ENCODE assay signal across 1 cellular context in the genomic region with DNA sequence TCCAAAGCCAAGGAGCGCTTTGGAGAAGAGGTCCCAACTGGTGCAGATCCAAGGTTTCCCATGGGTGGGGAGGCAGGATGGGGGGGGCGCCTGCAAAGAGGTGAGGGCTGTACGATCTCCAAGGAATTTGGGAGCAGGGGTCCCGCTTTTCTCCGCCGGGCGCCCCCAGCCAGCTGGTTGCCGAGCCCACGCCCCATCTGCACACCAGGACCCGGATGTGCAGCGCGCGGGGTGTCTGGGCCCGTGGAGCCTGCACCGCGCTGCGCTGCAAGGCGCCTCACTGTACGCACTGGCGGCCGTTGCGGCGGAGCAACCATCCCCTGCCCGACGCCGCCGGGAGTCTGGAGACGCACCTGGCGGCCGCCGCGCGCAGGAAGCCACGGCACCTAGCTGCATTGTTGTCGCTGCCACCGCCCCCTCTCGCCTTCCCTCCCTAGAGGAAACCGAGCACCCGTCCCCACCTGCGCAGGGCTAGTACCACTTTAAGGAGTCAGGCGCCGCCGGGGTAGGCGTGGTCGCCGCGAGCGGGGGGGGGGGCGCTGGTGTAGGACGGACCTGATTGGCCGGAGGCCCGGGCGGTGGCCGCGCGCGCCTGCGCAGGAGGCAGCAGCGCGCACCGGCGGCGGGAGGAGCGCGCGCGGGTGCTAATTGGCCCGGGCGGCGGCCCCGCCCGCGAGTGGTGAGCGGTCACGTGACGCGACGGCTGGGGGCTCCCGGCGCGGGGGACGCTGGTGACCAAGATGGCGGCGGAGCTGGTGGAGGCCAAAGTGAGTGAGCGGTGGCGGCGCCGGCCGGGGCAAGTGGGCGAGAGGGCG.
TF ChIP-seq lines count a peak whose summit lies in the region.

A gene with protein sequence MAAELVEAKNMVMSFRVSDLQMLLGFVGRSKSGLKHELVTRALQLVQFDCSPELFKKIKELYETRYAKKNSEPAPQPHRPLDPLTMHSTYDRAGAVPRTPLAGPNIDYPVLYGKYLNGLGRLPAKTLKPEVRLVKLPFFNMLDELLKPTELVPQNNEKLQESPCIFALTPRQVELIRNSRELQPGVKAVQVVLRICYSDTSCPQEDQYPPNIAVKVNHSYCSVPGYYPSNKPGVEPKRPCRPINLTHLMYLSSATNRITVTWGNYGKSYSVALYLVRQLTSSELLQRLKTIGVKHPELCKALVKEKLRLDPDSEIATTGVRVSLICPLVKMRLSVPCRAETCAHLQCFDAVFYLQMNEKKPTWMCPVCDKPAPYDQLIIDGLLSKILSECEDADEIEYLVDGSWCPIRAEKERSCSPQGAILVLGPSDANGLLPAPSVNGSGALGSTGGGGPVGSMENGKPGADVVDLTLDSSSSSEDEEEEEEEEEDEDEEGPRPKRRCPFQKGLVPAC (plus strand): TSS at position 716 of the 815 bp plus-strand sequence. CDS start 25 bp downstream, at position 741.

TF ChIP-seq in K562, 482 proteins besides CTCF, POLR2A, EP300 and RAD21 (continued from another document and continues in another):
- TF ChIP-seq, protein P1, sequence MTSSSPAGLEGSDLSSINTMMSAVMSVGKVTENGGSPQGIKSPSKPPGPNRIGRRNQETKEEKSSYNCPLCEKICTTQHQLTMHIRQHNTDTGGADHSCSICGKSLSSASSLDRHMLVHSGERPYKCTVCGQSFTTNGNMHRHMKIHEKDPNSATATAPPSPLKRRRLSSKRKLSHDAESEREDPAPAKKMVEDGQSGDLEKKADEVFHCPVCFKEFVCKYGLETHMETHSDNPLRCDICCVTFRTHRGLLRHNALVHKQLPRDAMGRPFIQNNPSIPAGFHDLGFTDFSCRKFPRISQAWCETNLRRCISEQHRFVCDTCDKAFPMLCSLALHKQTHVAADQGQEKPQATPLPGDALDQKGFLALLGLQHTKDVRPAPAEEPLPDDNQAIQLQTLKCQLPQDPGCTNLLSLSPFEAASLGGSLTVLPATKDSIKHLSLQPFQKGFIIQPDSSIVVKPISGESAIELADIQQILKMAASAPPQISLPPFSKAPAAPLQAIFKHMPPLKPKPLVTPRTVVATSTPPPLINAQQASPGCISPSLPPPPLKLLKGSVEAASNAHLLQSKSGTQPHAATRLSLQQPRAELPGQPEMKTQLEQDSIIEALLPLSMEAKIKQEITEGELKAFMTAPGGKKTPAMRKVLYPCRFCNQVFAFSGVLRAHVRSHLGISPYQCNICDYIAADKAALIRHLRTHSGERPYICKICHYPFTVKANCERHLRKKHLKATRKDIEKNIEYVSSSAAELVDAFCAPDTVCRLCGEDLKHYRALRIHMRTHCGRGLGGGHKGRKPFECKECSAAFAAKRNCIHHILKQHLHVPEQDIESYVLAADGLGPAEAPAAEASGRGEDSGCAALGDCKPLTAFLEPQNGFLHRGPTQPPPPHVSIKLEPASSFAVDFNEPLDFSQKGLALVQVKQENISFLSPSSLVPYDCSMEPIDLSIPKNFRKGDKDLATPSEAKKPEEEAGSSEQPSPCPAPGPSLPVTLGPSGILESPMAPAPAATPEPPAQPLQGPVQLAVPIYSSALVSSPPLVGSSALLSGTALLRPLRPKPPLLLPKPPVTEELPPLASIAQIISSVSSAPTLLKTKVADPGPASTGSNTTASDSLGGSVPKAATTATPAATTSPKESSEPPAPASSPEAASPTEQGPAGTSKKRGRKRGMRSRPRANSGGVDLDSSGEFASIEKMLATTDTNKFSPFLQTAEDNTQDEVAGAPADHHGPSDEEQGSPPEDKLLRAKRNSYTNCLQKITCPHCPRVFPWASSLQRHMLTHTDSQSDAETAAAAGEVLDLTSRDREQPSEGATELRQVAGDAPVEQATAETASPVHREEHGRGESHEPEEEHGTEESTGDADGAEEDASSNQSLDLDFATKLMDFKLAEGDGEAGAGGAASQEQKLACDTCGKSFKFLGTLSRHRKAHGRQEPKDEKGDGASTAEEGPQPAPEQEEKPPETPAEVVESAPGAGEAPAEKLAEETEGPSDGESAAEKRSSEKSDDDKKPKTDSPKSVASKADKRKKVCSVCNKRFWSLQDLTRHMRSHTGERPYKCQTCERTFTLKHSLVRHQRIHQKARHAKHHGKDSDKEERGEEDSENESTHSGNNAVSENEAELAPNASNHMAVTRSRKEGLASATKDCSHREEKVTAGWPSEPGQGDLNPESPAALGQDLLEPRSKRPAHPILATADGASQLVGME (CRISPR knock-in tag; IDR thresholded peaks at IDR 0.05): peak; percentile 67; the same call in 1 of the 2 replicates
- TF ChIP-seq MBD2 (IDR thresholded peaks at IDR 0.05; ENCODE audit: borderline replicate concordance, low read depth) (peak; percentile 36; the same call in 1 of the 2 replicates), DACH1 (IDR thresholded peaks at IDR 0.05; ENCODE audit: partially characterized antibody) (peak; percentile 38), ZNF717 (CRISPR knock-in tag; IDR thresholded peaks at IDR 0.05) (no peak), YY1 (IDR thresholded peaks at IDR 0.05; ENCODE audit: borderline replicate concordance in 1 of 3, control insufficient read depth in 1 of 3, extremely low read depth in 1 of 3, insufficient read depth in 3 of 3, insufficient read length in 1 of 3, insufficient replicate concordance in 2 of 3, low read depth in 1 of 3, low read length in 2 of 3) (peak; percentile 89 to 98 (median 96)), ZNF24 (IDR thresholded peaks at IDR 0.05) (peak; percentile 34; the same call in 1 of the 2 replicates), SIN3B (IDR thresholded peaks at IDR 0.05; ENCODE audit: low read depth) (peak; percentile 70), HNRNPLL (IDR thresholded peaks at IDR 0.05; ENCODE audit: low read depth, low read length, poor library complexity, severe bottlenecking) (peak; percentile 80), HLTF (IDR thresholded peaks at IDR 0.05) (peak; percentile 42; the same call in 1 of the 2 replicates), MCM5 (IDR thresholded peaks at IDR 0.05; ENCODE audit: low read depth) (no peak), ATF1 (CRISPR knock-in tag; IDR thresholded peaks at IDR 0.05) (no peak), ATF1 (tag; IDR thresholded peaks at IDR 0.05) (peak; percentile 69), PML (IDR thresholded peaks at IDR 0.05; ENCODE audit: low read length) (no peak; the same call in 1 of the 2 replicates), TSHZ1 (CRISPR knock-in tag; IDR thresholded peaks at IDR 0.05) (no peak), RBFOX2 (IDR thresholded peaks at IDR 0.05; ENCODE audit: low read depth, low read length) (peak; percentile 90), ASH1L (IDR thresholded peaks at IDR 0.05; ENCODE audit: borderline replicate concordance, low read depth, partially characterized antibody) (no peak), MTA3 (IDR thresholded peaks at IDR 0.05; ENCODE audit: borderline replicate concordance) (peak; percentile 80), SNRNP70 (optimal IDR thresholded peaks at IDR 0.05; ENCODE audit: low read depth, low read length) (no peak), JUN (IDR thresholded peaks at IDR 0.05; ENCODE audit: borderline replicate concordance, low read depth, low read length) (no peak), JUN (CRISPR knock-in tag; IDR thresholded peaks at IDR 0.05; ENCODE audit: borderline replicate concordance) (no peak), SAP30 (IDR thresholded peaks at IDR 0.05; ENCODE audit: borderline replicate concordance, insufficient read depth, low read depth, low read length, poor library complexity, severe bottlenecking) (peak; percentile 38), ATF2 (CRISPR knock-in tag; IDR thresholded peaks at IDR 0.05) (no peak), POU5F1 (IDR thresholded peaks at IDR 0.05; ENCODE audit: borderline replicate concordance, low read depth, low read length, partially characterized antibody) (peak; percentile 21), USF1 (CRISPR knock-in tag; IDR thresholded peaks at IDR 0.05) (peak; percentile 91), THAP12 (CRISPR knock-in tag; IDR thresholded peaks at IDR 0.05) (peak; percentile 47; the same call in 1 of the 2 replicates), MEIS2 (IDR thresholded peaks at IDR 0.05; ENCODE audit: partially characterized antibody) (peak; percentile 93), HNRNPK (IDR thresholded peaks at IDR 0.05; ENCODE audit: low read depth, low read length, poor library complexity, severe bottlenecking) (peak; percentile 63), CBFA2T2 (conservative IDR thresholded peaks at IDR 0.05) (peak; percentile 77), TAF1 (IDR thresholded peaks at IDR 0.05; ENCODE audit: control insufficient read depth, extremely low read depth, insufficient read depth, low read length, severe bottlenecking) (peak; percentile 90), HMGXB4 (CRISPR knock-in tag; IDR thresholded peaks at IDR 0.05) (no peak; the same call in 1 of the 2 replicates), NFATC3 (IDR thresholded peaks at IDR 0.05) (no peak), ELF2 (CRISPR knock-in tag; IDR thresholded peaks at IDR 0.05) (0 out of 2 replicates have a peak, but pooled peaks have one; percentile 59), MYC (IDR thresholded peaks at IDR 0.05; ENCODE audit: low read depth, low read length) (0 out of 2 replicates have a peak, but pooled peaks have one; percentile 27), MYC (CRISPR knock-in tag; IDR thresholded peaks at IDR 0.05; ENCODE audit: borderline replicate concordance, low read depth) (no peak), HDAC1 (IDR thresholded peaks at IDR 0.05) (peak in 1 of 2 experiments; percentile 89; a peak in 2 of 4 replicates)
- TF ChIP-seq, protein P2, sequence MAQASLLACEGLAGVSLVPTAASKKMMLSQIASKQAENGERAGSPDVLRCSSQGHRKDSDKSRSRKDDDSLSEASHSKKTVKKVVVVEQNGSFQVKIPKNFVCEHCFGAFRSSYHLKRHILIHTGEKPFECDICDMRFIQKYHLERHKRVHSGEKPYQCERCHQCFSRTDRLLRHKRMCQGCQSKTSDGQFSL (CRISPR knock-in tag; IDR thresholded peaks at IDR 0.05): peak; percentile 89
- TF ChIP-seq, protein P2 (tag; IDR thresholded peaks at IDR 0.05): peak in 1 of 2 experiments; percentile 84; a peak in 2 of 4 replicates
